ENCODE assay signal across 29 cellular contexts in the genomic region with DNA sequence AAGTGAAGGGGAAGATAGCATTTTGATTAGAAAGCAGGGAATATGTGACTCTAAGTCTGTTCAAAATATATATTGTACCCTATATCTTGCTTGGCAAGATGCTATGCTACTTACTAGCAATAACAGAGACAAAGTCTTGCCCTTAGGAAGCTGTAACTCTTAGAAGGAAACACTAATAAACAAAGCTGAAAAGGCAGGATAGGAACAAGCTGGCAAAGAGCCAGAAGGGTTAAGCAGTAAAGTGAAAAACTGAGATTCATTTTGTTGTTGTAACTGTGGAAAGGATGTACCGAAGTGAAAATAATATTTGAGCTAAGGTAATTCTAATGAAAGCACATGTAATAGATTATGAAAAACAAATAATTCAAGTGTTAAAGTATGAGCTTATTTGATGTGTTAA.
"Had no signal": no experiment of that assay in that cellular context is flagged by ENCODE, and none has a peak within 500 bp of the region (broad histone marks: within the 10 kb centered on the region; RNA-seq: fewer than 3 reads in every experiment).

No MANE protein-coding gene starts in this region.

- H3K4me3 ChIP-seq: body of pancreas, breast epithelium, Peyer's patch, SJSA1 had no signal

- H3K9ac ChIP-seq: KMS-11, SK-N-SH had no signal

- H3K36me3 ChIP-seq: breast epithelium, Peyer's patch, SJSA1 had no signal

- H3K9me3 ChIP-seq: body of pancreas, breast epithelium, Peyer's patch, SJSA1, SK-N-SH had no signal

- DNase-seq: activated CD4-positive, alpha-beta T cell treated with anti-CD3 and anti-CD28 coated beads, Interleukin-2, amount 10 ng/mL, durations not matched to agents 24 days and 14 days; activated CD4-positive, alpha-beta T cell treated with anti-CD3 and anti-CD28 coated beads, Interleukin-2, amount 50 U/mL, for 4 hours; activated CD8-positive, alpha-beta T cell treated with anti-CD3 and anti-CD28 coated beads for 36 hours; activated effector memory CD4-positive, alpha-beta T cell treated with anti-CD3 and anti-CD28 coated beads, Interleukin-2, amount 50 U/mL, for 16 hours; activated naive CD4-positive, alpha-beta T cell; activated naive CD4-positive, alpha-beta T cell treated with anti-CD3 and anti-CD28 coated beads, Interleukin-2, amount 50 U/mL, for 16 hours; activated naive CD8-positive, alpha-beta T cell treated with anti-CD3 and anti-CD28 coated beads for 36 hours; activated T-cell treated with anti-CD3 and anti-CD28 coated beads, Interleukin-2, amount 50 U/mL, for 1 hour; activated T-cell treated with anti-CD3 and anti-CD28 coated beads, Interleukin-2, amount 50 U/mL, for 72 hours; amygdala; body of pancreas; NCI-H1105; NCI-H1417 treated with DMSO at 0.1 percent for 48 hours; NCI-H187 treated with DMSO at 0.1 percent for 48 hours; NCI-H2081; NCI-H2227 treated with DMSO at 0.1 percent for 48 hours; NCI-H446; NCI-H510A treated with DMSO at 0.1 percent for 48 hours; NCI-H526 treated with DMSO at 0.1 percent for 48 hours; NCI-H82; NK-92 treated with Interleukin-12 subunit alpha and Interleukin-12 subunit beta, amount 100 ng/mL, for 24 hours; PC-3; Peyer's patch; RPMI8226; SHP77 treated with DMSO at 0.1 percent for 48 hours; SK-N-SH had no signal

- H3K4me1 ChIP-seq: body of pancreas, breast epithelium, Peyer's patch, SJSA1 had no signal

- H3K27me3 ChIP-seq: body of pancreas, breast epithelium, Peyer's patch, SJSA1 had no signal
